18 cellular contexts compared by ENCODE assay signal in genomic region chr18:31998880-31999279, GRCh38. TPM values are rescaled to one million over a fixed set of nuclear protein-coding genes. Genes with fewer than 3 reads are reported as not detected.
DNase-seq lines count a peak whose midpoint lies in the region; ATAC-seq and TF ChIP-seq lines count a peak whose summit lies in the region.
"Had no signal": no experiment of that assay in that cellular context is flagged by ENCODE, and none has a peak within 500 bp of the region (broad histone marks: within the 10 kb centered on the region; RNA-seq: fewer than 3 reads in every experiment).

No MANE protein-coding gene starts in this region.

- H3F3A ChIP-seq in Loucy (ENCODE audit: low read depth): no peaks in the 10 kb centered on the region

- H3K9ac ChIP-seq in Loucy (ENCODE audit: low read depth, low read length, poor library complexity, severe bottlenecking): no peak overlapping the region

- H3K79me2 ChIP-seq in Loucy (ENCODE audit: insufficient read depth, low read length): no peaks in the 10 kb centered on the region

- no peaks in the 10 kb centered on the region for H3K9me3 ChIP-seq in Loucy (ENCODE audit: insufficient read depth, low read depth, low read length)
- H3K9me3 ChIP-seq in lower lobe of right lung: no peaks in the 10 kb centered on the region
- no peaks in the 10 kb centered on the region for H3K9me3 ChIP-seq in upper lobe of right lung
- no peaks in the 10 kb centered on the region for H3K9me3 ChIP-seq in gastroesophageal sphincter

- intact Hi-C loops in lower lobe of right lung (cut with DNase I) (no loop called here), upper lobe of right lung (cut with DNase I) (no loop called here)

- H3K4me3 ChIP-seq in Loucy (ENCODE audit: low read length, poor library complexity, severe bottlenecking): no peak overlapping the region
- no peak overlapping the region for H3K4me3 ChIP-seq in lower lobe of right lung
- no peak overlapping the region for H3K4me3 ChIP-seq in upper lobe of right lung
- H3K4me3 ChIP-seq in gastroesophageal sphincter: no peak overlapping the region
- H3K4me3 ChIP-seq: GM12878 had no signal

- H3K27me3 ChIP-seq in Loucy (ENCODE audit: insufficient read depth, low read length, poor library complexity, severe bottlenecking) (no peaks in the 10 kb centered on the region), lower lobe of right lung (ENCODE audit: low read depth) (no peaks in the 10 kb centered on the region), upper lobe of right lung (no peaks in the 10 kb centered on the region), gastroesophageal sphincter (no peaks in the 10 kb centered on the region)

- H3K27ac ChIP-seq in lower lobe of right lung (no peak overlapping the region), upper lobe of right lung (no peak overlapping the region), gastroesophageal sphincter (no peak overlapping the region)

- H3K36me3 ChIP-seq in Loucy (ENCODE audit: insufficient read depth, low read length): no peaks in the 10 kb centered on the region
- H3K36me3 ChIP-seq in lower lobe of right lung: no peaks in the 10 kb centered on the region
- H3K36me3 ChIP-seq in upper lobe of right lung: no peaks in the 10 kb centered on the region
- no peaks in the 10 kb centered on the region for H3K36me3 ChIP-seq in gastroesophageal sphincter

- no peaks in the 10 kb centered on the region for H3K4me1 ChIP-seq in Loucy (ENCODE audit: insufficient read depth, low read length, poor library complexity, severe bottlenecking)
- no peaks in the 10 kb centered on the region for H3K4me1 ChIP-seq in lower lobe of right lung
- H3K4me1 ChIP-seq in upper lobe of right lung: no peaks in the 10 kb centered on the region
- no peaks in the 10 kb centered on the region for H3K4me1 ChIP-seq in gastroesophageal sphincter

- TF ChIP-seq EP300 in gastroesophageal sphincter (IDR thresholded peaks at IDR 0.05): no peak

- no peak overlapping the region for H3K4me2 ChIP-seq in Loucy (ENCODE audit: low read depth, low read length, poor library complexity, severe bottlenecking)

- TF ChIP-seq POLR2A in gastroesophageal sphincter (IDR thresholded peaks at IDR 0.05): no peak

- peak overlapping the region; percentile 60; the same call in 1 of the 2 replicates for H2AFZ ChIP-seq in Loucy (ENCODE audit: low read length)

- ATAC-seq in lower lobe of right lung (peak; percentile 54 to 61), upper lobe of right lung (peak; percentile 45), gastroesophageal sphincter (no peak)
- ATAC-seq: GM12878, HCT116 had no signal

- WGBS in gastroesophageal sphincter (ENCODE audit: low coverage in 1 of 2), 2 donors: 39 to 63% methylated on average over 2 of the region's 2 CpGs

- no peak for TF ChIP-seq CTCF in Loucy (conservative IDR thresholded peaks at IDR 0.05; ENCODE audit: low read length)
- no peak for TF ChIP-seq CTCF in lower lobe of right lung (IDR thresholded peaks at IDR 0.05)
- no peak for TF ChIP-seq CTCF in upper lobe of right lung (IDR thresholded peaks at IDR 0.05)
- TF ChIP-seq CTCF in gastroesophageal sphincter (IDR thresholded peaks at IDR 0.05): no peak

- no peaks in the 10 kb centered on the region for H3K9me2 ChIP-seq in Loucy (replicated peaks; ENCODE audit: low read depth, low read length)

- DNase-seq in DMS79 treated with DMSO at 0.1 percent for 48 hours (lab: John Stamatoyannopoulos, UW) (peak; percentile 54), lower lobe of right lung (no peak), upper lobe of right lung (no peak), amygdala (lab: John Stamatoyannopoulos, UW) (no peak)
- DNase-seq in activated effector memory CD4-positive, alpha-beta T cell treated with anti-CD3 and anti-CD28 coated beads, Interleukin-2, amount 50 U/mL, for 16 hours: no peak
- DNase-seq: C1 segment of cervical spinal cord; Calu3; CD4-positive, alpha-beta memory T cell; COR-L47; DMS53; EL; GDM1; GOT3; H7 had no signal

- no peaks in the 10 kb centered on the region for H4K20me1 ChIP-seq in Loucy (ENCODE audit: insufficient read depth, low read length, poor library complexity, severe bottlenecking)

RNA-seq across cellular contexts. Expression of gene RNF125, which starts 19.7 kb away (rescaled TPM):
- total RNA-seq in lower lobe of right lung (8.1 TPM), upper lobe of right lung (6.5 TPM), gastroesophageal sphincter (1 to 10 TPM; 1.7 to 5.2 (median 3.1) TPM)

RNA-seq across cellular contexts. Expression of gene TRAPPC8, which starts 56.0 kb away (rescaled TPM):
- total RNA-seq in lower lobe of right lung (47.3 TPM), upper lobe of right lung (50.9 TPM), gastroesophageal sphincter (10 to 100 TPM; 40.0 to 62.4 (median 42.5) TPM)
